Comparison of ENCODE assay signal across 20 cellular contexts in genomic region chr2:38632018-38632417, GRCh38.
"Had no signal": no experiment of that assay in that cellular context is flagged by ENCODE, and none has a peak within 500 bp of the region (broad histone marks: within the 10 kb centered on the region; RNA-seq: fewer than 3 reads in every experiment).

No MANE protein-coding gene starts in this region.

- ATAC-seq: activated CD4-positive, alpha-beta T cell treated with anti-CD3 and anti-CD28 coated beads for 36 hours; activated T-helper 17 cell treated with anti-CD3 and anti-CD28 coated beads, Interleukin-2, amount 50 U/mL, for 72 hours; T-helper 17 cell had no signal

- DNase-seq: activated B cell treated with CpG ODN at 0.5 μM for 24 hours; activated CD4-positive, alpha-beta memory T cell treated with anti-CD3 and anti-CD28 coated beads, Interleukin-2, amount 10 ng/mL, durations not matched to agents 7 days and 5 days; activated CD4-positive, alpha-beta T cell treated with anti-CD3 and anti-CD28 coated beads for 36 hours; activated CD4-positive, alpha-beta T cell treated with anti-CD3 and anti-CD28 coated beads, Interleukin-2, amount 50 U/mL, for 1 hour; activated gamma-delta T cell; activated naive CD4-positive, alpha-beta T cell treated with anti-CD3 and anti-CD28 coated beads, Interleukin-2, amount 10 ng/mL, durations not matched to agents 7 days and 5 days; activated naive CD8-positive, alpha-beta T cell treated with anti-CD3 and anti-CD28 coated beads for 36 hours; activated T-cell treated with anti-CD3 and anti-CD28 coated beads for 4 hours; activated T-cell treated with anti-CD3 and anti-CD28 coated beads, Interleukin-2, amount 50 U/mL, for 48 hours; cerebellar nuclear complex; MM.1S; NCI-H1105; NCI-H1436; NCI-H1694 treated with DMSO at 0.1 percent for 48 hours; NCI-H2029 treated with DMSO at 0.1 percent for 48 hours; NCI-H510A treated with DMSO at 0.1 percent for 48 hours; SIG-M5; T-helper 17 cell; T1000 had no signal
